In the genomic region with DNA sequence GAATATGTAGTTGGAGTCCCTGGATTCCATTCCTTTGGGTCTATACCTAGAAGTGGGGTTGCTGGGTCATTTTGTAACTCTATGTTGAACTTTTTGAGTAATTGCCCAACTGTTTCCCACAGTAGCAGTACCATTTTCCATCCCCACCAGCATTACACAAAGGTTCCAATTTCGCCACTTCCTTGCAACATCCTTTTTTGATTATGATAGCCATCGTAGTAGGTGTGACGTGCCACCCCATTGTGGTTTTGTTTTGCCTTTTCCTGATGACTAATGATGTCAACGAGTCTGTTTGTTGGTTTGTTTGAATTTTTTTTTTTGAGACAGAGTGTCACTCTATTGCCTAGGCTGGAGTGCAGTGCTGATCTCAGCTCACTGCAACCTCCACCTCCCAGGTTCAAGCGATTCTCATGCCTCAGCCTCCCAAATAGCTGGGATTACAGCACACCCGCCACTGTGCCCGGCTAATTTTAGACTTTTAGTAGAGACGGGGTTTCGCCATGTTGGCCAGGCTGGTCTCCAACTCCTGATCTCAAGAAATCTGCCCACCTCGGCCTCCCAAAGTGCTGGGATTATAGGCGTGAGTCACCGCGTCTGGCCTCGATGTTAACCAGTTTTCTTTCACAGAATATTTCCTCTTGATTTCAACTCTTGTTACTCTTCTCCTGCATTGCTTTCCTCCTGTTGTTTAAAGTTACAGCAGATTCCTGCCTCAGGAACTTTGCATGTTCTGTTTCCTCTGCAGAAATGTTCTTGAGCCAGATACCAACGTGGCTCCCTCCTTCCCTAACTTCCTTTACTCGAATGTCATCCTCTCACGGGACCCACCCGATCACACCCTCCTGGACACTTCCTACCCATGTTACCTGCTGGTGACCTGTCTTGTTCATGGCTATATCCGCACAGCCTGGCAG, we compare ENCODE assay signal across 10 cellular contexts. TPM values are rescaled to one million over a fixed set of nuclear protein-coding genes. Genes with fewer than 3 reads are reported as not detected.
A peak's percentile ranks its signal among the peaks of the same experiment; 100 is the strongest.
DNase-seq lines count a peak whose midpoint lies in the region; ATAC-seq lines count a peak whose summit lies in the region.
"Had no signal": no experiment of that assay in that cellular context is flagged by ENCODE, and none has a peak within 500 bp of the region (broad histone marks: within the 10 kb centered on the region; RNA-seq: fewer than 3 reads in every experiment).

No MANE protein-coding gene starts in this region.

- H3K4me1 Mint-ChIP-seq in T-helper 2 cell treated with Interferon-gamma antibody and Interleukin-4, amounts not matched to agents 5 μg/mL and 100 μg/mL, for 36 hours (ENCODE audit: low read depth), result peaks cover 21% of the 10 kb centered on the region

- DNase-seq in NK-92 treated with Interleukin-12 subunit alpha and Interleukin-12 subunit beta, amount 100 ng/mL, for 24 hours (lab: John Stamatoyannopoulos, UW), result peak; percentile 74
- DNase-seq in NK-92 (lab: John Stamatoyannopoulos, UW; ENCODE audit: unreplicated experiment) (no peak), dermis blood vessel endothelial cell (peak; percentile 94), GM03348 (ENCODE audit: low spot score) (no peak), hepatic stellate cell (ENCODE audit: low spot score) (no peak)
- peak; percentile 85 for DNase-seq in T-helper 2 cell treated with Interferon-gamma antibody and Interleukin-4, amounts not matched to agents 5 μg/mL and 100 μg/mL, for 36 hours (ENCODE audit: low spot score)
- DNase-seq in stimulated activated CD4-positive, alpha-beta T cell treated with anti-CD3 and anti-CD28 coated beads, Interleukin-4, amount 100 ng/mL, for 24 hours, result peak; percentile 44
- DNase-seq: 8988T, NCI-H1092 had no signal

- H3K36me3 Mint-ChIP-seq in T-helper 2 cell treated with Interferon-gamma antibody and Interleukin-4, amounts not matched to agents 5 μg/mL and 100 μg/mL, for 36 hours (ENCODE audit: low read depth), result no peaks in the 10 kb centered on the region

- peak overlapping the region; percentile 75 for H3K27ac Mint-ChIP-seq in T-helper 2 cell treated with Interferon-gamma antibody and Interleukin-4, amounts not matched to agents 5 μg/mL and 100 μg/mL, for 36 hours

- H3K9me3 Mint-ChIP-seq in T-helper 2 cell treated with Interferon-gamma antibody and Interleukin-4, amounts not matched to agents 5 μg/mL and 100 μg/mL, for 36 hours, result no peaks in the 10 kb centered on the region

- no peak for ATAC-seq in GM21825 (IDR thresholded peaks at IDR 0.05; ENCODE audit: unreplicated experiment)

- H3K27me3 Mint-ChIP-seq in T-helper 2 cell treated with Interferon-gamma antibody and Interleukin-4, amounts not matched to agents 5 μg/mL and 100 μg/mL, for 36 hours (ENCODE audit: low read depth), result peaks cover 4% of the 10 kb centered on the region

- H3K4me3 Mint-ChIP-seq in T-helper 2 cell treated with Interferon-gamma antibody and Interleukin-4, amounts not matched to agents 5 μg/mL and 100 μg/mL, for 36 hours, result peak overlapping the region; percentile 14

RNA-seq across cellular contexts. Expression of gene PEX11G, which starts 3.6 kb away (rescaled TPM):
- total RNA-seq in dermis blood vessel endothelial cell, result 2.3 and 2.9 TPM in 2 replicates

RNA-seq across cellular contexts. Expression of gene ZNF358, which starts 23.5 kb away (rescaled TPM):
- 20.9 and 36.6 TPM in 2 replicates for total RNA-seq in dermis blood vessel endothelial cell

RNA-seq across cellular contexts. Expression of gene MCOLN1, which starts 30.0 kb away (rescaled TPM):
- 2.7 and 3.7 TPM in 2 replicates for total RNA-seq in dermis blood vessel endothelial cell

RNA-seq across cellular contexts. Expression of gene PNPLA6, which starts 43.1 kb away (rescaled TPM):
- total RNA-seq in dermis blood vessel endothelial cell, result 107 and 192 TPM in 2 replicates

Comparison
In these comparisons a context has a peak if more than half of its experiments do, and no peak if none do; other contexts are left out.
1. DNase-seq: peak in NK-92 treated with Interleukin-12 subunit alpha and Interleukin-12 subunit beta, amount 100 ng/mL, for 24 hours (single experiment), T-helper 2 cell treated with Interferon-gamma antibody and Interleukin-4, amounts not matched to agents 5 μg/mL and 100 μg/mL, for 36 hours (single experiment), dermis blood vessel endothelial cell (single experiment) and stimulated activated CD4-positive, alpha-beta T cell treated with anti-CD3 and anti-CD28 coated beads, Interleukin-4, amount 100 ng/mL, for 24 hours (single experiment); none in NK-92 (single experiment), GM03348 (single experiment) and hepatic stellate cell (single experiment).